In the genomic region with DNA sequence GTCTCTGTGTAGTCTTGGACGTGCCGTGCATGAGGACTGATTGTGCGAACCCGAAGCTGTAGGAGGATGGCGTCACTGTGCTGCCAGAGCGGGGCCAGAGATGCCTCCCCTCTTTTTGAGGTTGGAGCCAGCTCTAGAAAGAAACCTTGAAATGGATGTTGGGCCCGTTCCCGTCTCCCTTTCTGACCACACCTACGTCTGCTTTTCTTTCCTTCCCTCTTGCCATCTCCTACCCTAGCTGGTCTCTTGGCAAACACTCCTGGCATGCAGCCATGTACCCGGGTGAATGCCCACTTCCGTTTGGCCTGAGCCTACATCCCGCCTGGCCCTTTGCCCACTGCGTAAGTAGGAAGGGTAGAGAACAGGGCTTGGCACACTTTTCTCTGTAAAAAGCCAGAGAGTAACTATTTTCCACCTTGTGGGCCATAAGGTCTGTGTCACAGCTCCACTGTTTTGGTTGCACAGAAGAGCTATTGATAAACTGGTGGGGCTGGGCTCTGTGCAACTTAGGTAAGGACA, we compare ENCODE assay signal across 12 cellular contexts. TPM values are rescaled to one million over a fixed set of nuclear protein-coding genes. Genes with fewer than 3 reads are reported as not detected.
DNase-seq lines count a peak whose midpoint lies in the region; ATAC-seq and FAIRE-seq lines count a peak whose summit lies in the region.
"Had no signal": no experiment of that assay in that cellular context is flagged by ENCODE, and none has a peak within 500 bp of the region (broad histone marks: within the 10 kb centered on the region; RNA-seq: fewer than 3 reads in every experiment).

No MANE protein-coding gene starts in this region.

- H3K79me1 ChIP-seq in mesendoderm (ENCODE audit: low read length): peaks cover 58% of the 10 kb centered on the region

- H3K23ac ChIP-seq in mesendoderm (ENCODE audit: low read length): no peak overlapping the region

- H3K79me2 ChIP-seq in mesendoderm (ENCODE audit: control insufficient read depth, insufficient read depth, low read length): peaks cover 87% of the 10 kb centered on the region

- FAIRE-seq in small intestine (lab: Jason Lieb, UNC): no peak

- no peak overlapping the region for H2BK5ac ChIP-seq in mesendoderm (ENCODE audit: low read length)

- no peak overlapping the region for H2BK15ac ChIP-seq in mesendoderm (replicated peaks; ENCODE audit: low read depth)

- in situ Hi-C loops in HAP-1 (cut with MboI; ENCODE audit: low sequenced_read_pairs): no loop called here

- H3K27me3 ChIP-seq in small intestine (ENCODE audit: control insufficient read depth in 2 of 2, insufficient read depth in 2 of 2, low read length in 2 of 2) (no peaks in the 10 kb centered on the region), HAP-1 (ENCODE audit: low read depth) (no peaks in the 10 kb centered on the region), mesendoderm (ENCODE audit: insufficient read depth, low read length, poor library complexity) (no peaks in the 10 kb centered on the region)

- no peak overlapping the region for H3K18ac ChIP-seq in mesendoderm (ENCODE audit: low read length)

- no peak overlapping the region for H3K9ac ChIP-seq in mesendoderm (ENCODE audit: low read length)

- no peak overlapping the region for H3K56ac ChIP-seq in mesendoderm (ENCODE audit: low read length)

- H3K4me3 ChIP-seq in small intestine (ENCODE audit: low read depth in 1 of 2, low read length in 2 of 2): no peak overlapping the region
- H3K4me3 ChIP-seq in HAP-1: no peak overlapping the region
- no peak overlapping the region for H3K4me3 ChIP-seq in mesendoderm (ENCODE audit: low read length)
- H3K4me3 ChIP-seq: skin epidermis had no signal

- H4K5ac ChIP-seq in mesendoderm (ENCODE audit: low read length): no peak overlapping the region

- no peak overlapping the region for H3K4ac ChIP-seq in mesendoderm (ENCODE audit: low read depth, low read length)

- H3K9me3 ChIP-seq in small intestine (ENCODE audit: control insufficient read depth, low read depth) (no peaks in the 10 kb centered on the region), HAP-1 (no peaks in the 10 kb centered on the region)

- no peak overlapping the region for H2BK120ac ChIP-seq in mesendoderm (ENCODE audit: low read depth, low read length)

- H3K4me1 ChIP-seq in small intestine (ENCODE audit: control insufficient read depth in 2 of 2, insufficient read depth in 1 of 2, low read depth in 1 of 2, low read length in 1 of 2): peaks cover 0 to 7% of the 10 kb centered on the region in 2 donors
- no peaks in the 10 kb centered on the region for H3K4me1 ChIP-seq in HAP-1
- peaks cover 12% of the 10 kb centered on the region for H3K4me1 ChIP-seq in mesendoderm (ENCODE audit: control insufficient read depth, low read depth, low read length)

- H4K8ac ChIP-seq in mesendoderm (ENCODE audit: low read depth, low read length): no peak overlapping the region

- H3K27ac ChIP-seq in small intestine (ENCODE audit: low read depth in 1 of 2, low read length in 1 of 2): peak overlapping the region in 1 of 2 donors; percentile 79
- H3K27ac ChIP-seq in mesendoderm (ENCODE audit: low read depth, low read length): no peak overlapping the region

- WGBS in small intestine, 3 donors: 9 to 40% (median 22%) methylated on average over 13 of the region's 13 CpGs
- WGBS in mesendoderm (ENCODE audit: extremely low coverage, insufficient coverage, low lambda C conversion rate): no CpG with 5 or more reads among the region's 13 CpGs

- ATAC-seq in HG03159 (IDR thresholded peaks at IDR 0.05; ENCODE audit: unreplicated experiment): no peak
- ATAC-seq: activated CD8-positive, alpha-beta T cell treated with anti-CD3 and anti-CD28 coated beads, Interleukin-2, amount 10 ng/mL, durations not matched to agents 7 days and 5 days had no signal

- peak; percentile 88 for DNase-seq in LHCN-M2 (ENCODE audit: low read depth)
- peak in 56 of 58 donors; percentile 19 to 94 (median 67) for DNase-seq in anterior cingulate cortex (lab: John Stamatoyannopoulos, UW)
- DNase-seq in hypothalamus (lab: John Stamatoyannopoulos, UW): peak in 49 of 51 donors; percentile 9 to 90 (median 67)
- peak; percentile 80 for DNase-seq in small intestine
- no peak for DNase-seq in stimulated activated CD4-positive, alpha-beta T cell treated with anti-CD3 and anti-CD28 coated beads, Interleukin-4, amount 100 ng/mL, for 4 hours
- no peak for DNase-seq in HAP-1 (ENCODE audit: low spot score in 2 of 2)
- no peak for DNase-seq in mesendoderm
- DNase-seq: activated CD8-positive, alpha-beta T cell treated with anti-CD3 and anti-CD28 coated beads, Interleukin-2, amount 10 ng/mL, durations not matched to agents 7 days and 5 days; effector memory CD4-positive, alpha-beta T cell; NCI-H146 had no signal

- no peaks in the 10 kb centered on the region for H3K36me3 ChIP-seq in small intestine (ENCODE audit: control insufficient read depth in 2 of 2, insufficient read depth in 2 of 2, low read length in 2 of 2)
- no peaks in the 10 kb centered on the region for H3K36me3 ChIP-seq in HAP-1 (replicated peaks)
- no peaks in the 10 kb centered on the region for H3K36me3 ChIP-seq in mesendoderm (ENCODE audit: control insufficient read depth, insufficient read depth, low read length)

- H2AK5ac ChIP-seq in mesendoderm (ENCODE audit: low read length): no peak overlapping the region

- H3K4me2 ChIP-seq in mesendoderm (ENCODE audit: low read length): no peak overlapping the region

RNA-seq across cellular contexts. Expression of gene SH3BP4, which starts 37.4 kb away (rescaled TPM):
- total RNA-seq in LHCN-M2 (2014; rRNA removed): 49.6 and 53.3 TPM in 2 replicates
- polyA plus RNA-seq in LHCN-M2 (2012): 78.5 TPM
- polyA plus RNA-seq in small intestine: 10 to 100 TPM in 1 of 3 donors, 1 to 10 TPM in 2; 3.6 to 36.7 (median 5.1) TPM
- 26.4 TPM for polyA plus RNA-seq in mesendoderm (2013, experiment 1 of 2)
- polyA plus RNA-seq in mesendoderm (2013, experiment 2 of 2): 26.9 TPM
- total RNA-seq: activated CD8-positive, alpha-beta T cell treated with anti-CD3 and anti-CD28 coated beads, Interleukin-2, amount 10 ng/mL, durations not matched to agents 7 days and 5 days had no signal

Comparison
In these comparisons a context has a peak if more than half of its experiments do, and no peak if none do; other contexts are left out.
1. DNase-seq: peak in LHCN-M2 (single experiment), anterior cingulate cortex (56 of 58), hypothalamus (49 of 51) and small intestine (single experiment); none in stimulated activated CD4-positive, alpha-beta T cell treated with anti-CD3 and anti-CD28 coated beads, Interleukin-4, amount 100 ng/mL, for 4 hours (0 of 2), HAP-1 (0 of 2) and mesendoderm (single experiment).